1 cellular context compared by ENCODE assay signal in the genomic region with DNA sequence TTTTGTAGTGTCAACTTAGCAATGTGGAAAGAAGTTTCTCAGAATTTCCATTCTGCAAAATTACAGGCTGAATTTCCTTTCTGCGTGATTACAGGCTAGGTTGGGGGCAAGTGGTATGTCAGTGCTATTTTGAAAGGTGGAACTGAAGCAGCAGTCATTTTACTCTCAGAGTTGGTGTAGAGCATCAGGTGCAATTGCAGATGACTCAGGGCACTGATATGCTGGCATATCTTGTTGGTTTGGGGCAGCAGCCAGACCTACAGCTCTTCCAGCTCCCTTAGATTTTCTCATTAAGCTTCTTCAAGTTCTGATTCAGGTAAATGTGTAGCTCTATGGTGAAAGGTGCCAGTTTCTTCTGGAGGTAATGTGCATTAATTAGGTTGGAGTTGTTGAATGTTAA.
TF ChIP-seq lines count a peak whose summit lies in the region.

No MANE protein-coding gene starts in this region.

TF ChIP-seq in GM23338, 12 proteins besides CTCF, POLR2A, EP300 and RAD21:
- TF ChIP-seq ZNF462 (CRISPR knock-in tag; IDR thresholded peaks at IDR 0.05) (no peak), ZNF114 (CRISPR knock-in tag; IDR thresholded peaks at IDR 0.05) (no peak), REST (IDR thresholded peaks at IDR 0.05; ENCODE audit: unreplicated experiment) (no peak), EZH2 (IDR thresholded peaks at IDR 0.05; ENCODE audit: low read depth, unreplicated experiment) (no peak), NANOG (IDR thresholded peaks at IDR 0.05; ENCODE audit: borderline replicate concordance) (no peak), CREB1 (CRISPR knock-in tag; IDR thresholded peaks at IDR 0.05; ENCODE audit: low read depth) (no peak), EZH2phosphoT487 (IDR thresholded peaks at IDR 0.05; ENCODE audit: unreplicated experiment) (no peak), ETS1 (IDR thresholded peaks at IDR 0.05) (no peak), STAT1 (IDR thresholded peaks at IDR 0.05; ENCODE audit: unreplicated experiment) (no peak), POLR2AphosphoS5 (IDR thresholded peaks at IDR 0.05; ENCODE audit: low read depth) (no peak), ZNF331 (CRISPR knock-in tag; IDR thresholded peaks at IDR 0.05; ENCODE audit: low read depth) (no peak), JUNB (IDR thresholded peaks at IDR 0.05; ENCODE audit: unreplicated experiment) (no peak)
TF ChIP-seq in GM23338: peak in this region for 0.
